Comparison of ENCODE assay signal across 5 cellular contexts in genomic region chr11:94058630-94059029, GRCh38. TPM values are rescaled to one million over a fixed set of nuclear protein-coding genes. Genes with fewer than 3 reads are reported as not detected.
"Had no signal": no experiment of that assay in that cellular context is flagged by ENCODE, and none has a peak within 500 bp of the region (broad histone marks: within the 10 kb centered on the region; RNA-seq: fewer than 3 reads in every experiment).

No MANE protein-coding gene starts in this region.

- H3K4me3 ChIP-seq: GM23338 had no signal

- H3K4me2 ChIP-seq: GM23338 had no signal

- DNase-seq: H9, HCEC 1CT had no signal

- H2AFZ ChIP-seq: GM23338 had no signal

- H3K27ac ChIP-seq: HL-60 had no signal

- ATAC-seq: GM23338, HepG2 had no signal

RNA-seq across cellular contexts. Expression of gene HEPHL1, which starts 37.5 kb away (rescaled TPM):
- total RNA-seq: H9 had no signal
